5 cellular contexts compared by ENCODE assay signal in genomic region chr2:47120424-47120823, GRCh38. TPM values are rescaled to one million over a fixed set of nuclear protein-coding genes. Genes with fewer than 3 reads are reported as not detected.
"Had no signal": no experiment of that assay in that cellular context is flagged by ENCODE, and none has a peak within 500 bp of the region (broad histone marks: within the 10 kb centered on the region; RNA-seq: fewer than 3 reads in every experiment).

No MANE protein-coding gene starts in this region.

RNA-seq across cellular contexts. Expression of gene STPG4, which starts 34.7 kb away (rescaled TPM):
- total RNA-seq: kidney, pulmonary artery endothelial cell, right atrium auricular region, right lobe of liver, ureter had no signal
